ENCODE assay signal across 26 cellular contexts in the genomic region with DNA sequence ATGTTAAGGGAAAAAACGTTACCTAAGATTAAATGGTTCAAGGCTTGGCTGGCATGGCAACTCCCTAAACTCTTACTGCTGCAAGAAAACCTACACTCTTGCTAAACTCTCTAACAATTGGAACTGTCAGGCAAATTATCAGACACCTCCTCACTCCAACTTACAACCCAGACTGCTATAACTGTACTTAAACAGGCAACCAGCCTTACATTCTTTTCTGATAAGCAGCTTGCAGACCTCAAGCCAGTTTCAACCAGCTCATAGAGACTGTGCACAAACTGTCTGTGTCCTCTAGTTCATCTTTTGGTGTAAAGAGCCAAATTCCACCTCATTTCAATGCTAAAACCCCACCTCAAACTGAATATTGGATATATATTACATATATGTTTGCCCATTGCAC.
"Had no signal": no experiment of that assay in that cellular context is flagged by ENCODE, and none has a peak within 500 bp of the region (broad histone marks: within the 10 kb centered on the region; RNA-seq: fewer than 3 reads in every experiment).

No MANE protein-coding gene starts in this region.

- DNase-seq: colonic mucosa; cortex of kidney; effector CD8-positive, alpha-beta T cell; effector memory CD8-positive, alpha-beta T cell; endodermal cell; erythroblast; esophagus squamous epithelium; foreskin fibroblast; foreskin melanocyte; gastrocnemius medialis; glutamatergic neuron; heart right ventricle; hippocampal formation; left cardiac atrium; left lung; left ventricle myocardium superior; lower lobe of right lung; mesenchymal stem cell; mucosa of descending colon had no signal

- H3K36me3 Mint-ChIP-seq: mesothelial cell of epicardium had no signal

- H3K4me3 Mint-ChIP-seq: dendritic cell treated with granulocyte-macrophage colony-stimulating factor and Interleukin-4, amounts not matched to agents 40 ng/mL and 50 ng/mL, for 4 days; effector memory CD8-positive, alpha-beta T cell; endodermal cell; mesothelial cell of epicardium had no signal

- H3K36me3 ChIP-seq: colonic mucosa, esophagus squamous epithelium, gastrocnemius medialis, heart right ventricle, left lung, lower lobe of right lung had no signal

- H3K27ac ChIP-seq: colonic mucosa, epithelial cell of prostate, esophagus squamous epithelium, gastrocnemius medialis, heart right ventricle, left lung, lower lobe of right lung had no signal

- H3K9me3 ChIP-seq: colonic mucosa, esophagus squamous epithelium, gastrocnemius medialis, heart right ventricle, left lung, lower lobe of right lung, mucosa of descending colon had no signal

- H3K9me3 Mint-ChIP-seq: dendritic cell treated with granulocyte-macrophage colony-stimulating factor and Interleukin-4, amounts not matched to agents 40 ng/mL and 50 ng/mL, for 4 days; effector memory CD8-positive, alpha-beta T cell had no signal

- H3K27ac Mint-ChIP-seq: dendritic cell treated with granulocyte-macrophage colony-stimulating factor and Interleukin-4, amounts not matched to agents 40 ng/mL and 50 ng/mL, for 4 days; effector memory CD8-positive, alpha-beta T cell; endodermal cell; mesothelial cell of epicardium had no signal

- H3K27me3 Mint-ChIP-seq: dendritic cell treated with granulocyte-macrophage colony-stimulating factor and Interleukin-4, amounts not matched to agents 40 ng/mL and 50 ng/mL, for 4 days; effector memory CD8-positive, alpha-beta T cell had no signal

- H3K4me3 ChIP-seq: colonic mucosa, esophagus squamous epithelium, gastrocnemius medialis, heart right ventricle, left lung, lower lobe of right lung, mucosa of descending colon had no signal

- ATAC-seq: effector memory CD8-positive, alpha-beta T cell; esophagus mucosa; gastrocnemius medialis; heart right ventricle; left cardiac atrium; left lung; left ventricle myocardium superior; lower lobe of right lung; mucosa of descending colon had no signal

- FAIRE-seq: endometrium, islet of Langerhans, keratinocyte had no signal

- H3K4me1 ChIP-seq: colonic mucosa, esophagus squamous epithelium, gastrocnemius medialis, heart right ventricle, left lung, lower lobe of right lung had no signal

- H3K27me3 ChIP-seq: colonic mucosa, esophagus squamous epithelium, gastrocnemius medialis, heart right ventricle, left lung had no signal

- H3K4me1 Mint-ChIP-seq: endodermal cell, mesothelial cell of epicardium had no signal
